Comparison of ENCODE assay signal across 26 cellular contexts in genomic region chr1:38332649-38333310, GRCh38.
"Had no signal": no experiment of that assay in that cellular context is flagged by ENCODE, and none has a peak within 500 bp of the region (broad histone marks: within the 10 kb centered on the region; RNA-seq: fewer than 3 reads in every experiment).

No MANE protein-coding gene starts in this region.

- H3K36me3 ChIP-seq: brain microvascular endothelial cell, SJSA1 had no signal

- H3K36me3 Mint-ChIP-seq: activated CD4-positive, alpha-beta memory T cell treated with anti-CD3 and anti-CD28 coated beads for 36 hours; activated naive CD8-positive, alpha-beta T cell treated with anti-CD3 and anti-CD28 coated beads for 36 hours had no signal

- DNase-seq: activated CD4-positive, alpha-beta memory T cell treated with anti-CD3 and anti-CD28 coated beads for 36 hours; activated CD4-positive, alpha-beta T cell treated with anti-CD3 and anti-CD28 coated beads, Interleukin-2, amount 10 ng/mL, durations not matched to agents 7 days and 5 days; activated CD4-positive, CD25-positive, alpha-beta regulatory T cell; activated CD8-positive, alpha-beta memory T cell treated with anti-CD3 and anti-CD28 coated beads for 24 hours; activated effector memory CD4-positive, alpha-beta T cell treated with anti-CD3 and anti-CD28 coated beads, Interleukin-2, amount 50 U/mL, for 16 hours; activated naive CD4-positive, alpha-beta T cell treated with Interleukin-2 at 50 U/mL for 16 hours; activated naive CD8-positive, alpha-beta T cell treated with anti-CD3 and anti-CD28 coated beads for 36 hours; activated T-cell treated with anti-CD3 and anti-CD28 coated beads, Interleukin-2, amount 50 U/mL, for 4 hours; brain microvascular endothelial cell; cerebellar nuclear complex; Karpas-422; NCI-H1105; NCI-H1436 treated with DMSO at 0.1 percent for 48 hours; NCI-H187; NCI-H2081; NCI-H446; NCI-H524; OCI-M1; RPMI8226; T-helper 9 cell had no signal

- H3K27ac ChIP-seq: brain microvascular endothelial cell, SJSA1, VCaP had no signal

- H3K9me3 ChIP-seq: SJSA1 had no signal

- H3K9me3 Mint-ChIP-seq: activated CD4-positive, alpha-beta memory T cell treated with anti-CD3 and anti-CD28 coated beads for 36 hours; activated CD4-positive, alpha-beta T cell treated with anti-CD3 and anti-CD28 coated beads, Interleukin-2, amount 10 ng/mL, durations not matched to agents 7 days and 5 days; activated naive CD8-positive, alpha-beta T cell treated with anti-CD3 and anti-CD28 coated beads for 36 hours; activated T-cell treated with anti-CD3 and anti-CD28 coated beads, Interleukin-2, amount 50 U/mL, for 4 hours; T-helper 1 cell treated with Interleukin-12 subunit alpha and Interleukin-12 subunit beta and Interleukin-4 antibody, amounts not matched to agents 30 μg/mL and 1 μg/mL, for 36 hours had no signal

- H3K4me1 ChIP-seq: SJSA1 had no signal

- ATAC-seq: activated T-cell treated with anti-CD3 and anti-CD28 coated beads, Interleukin-2, amount 50 U/mL, for 4 hours; Panc1; Right ventricle myocardium inferior; SK-N-SH treated with all-trans-retinoic acid at 6 μM for 48 hours had no signal

- H3K27me3 ChIP-seq: brain microvascular endothelial cell, SJSA1 had no signal

- H3K4me3 ChIP-seq: SJSA1 had no signal

- H3K27ac Mint-ChIP-seq: activated CD4-positive, alpha-beta memory T cell treated with anti-CD3 and anti-CD28 coated beads for 36 hours; activated CD4-positive, alpha-beta T cell treated with anti-CD3 and anti-CD28 coated beads, Interleukin-2, amount 10 ng/mL, durations not matched to agents 7 days and 5 days; activated naive CD8-positive, alpha-beta T cell treated with anti-CD3 and anti-CD28 coated beads for 36 hours; T-helper 1 cell treated with Interleukin-12 subunit alpha and Interleukin-12 subunit beta and Interleukin-4 antibody, amounts not matched to agents 30 μg/mL and 1 μg/mL, for 36 hours had no signal
